7 cellular contexts compared by ENCODE assay signal in genomic region chr11:111765984-111766833, GRCh38. TPM values are rescaled to one million over a fixed set of nuclear protein-coding genes. Genes with fewer than 3 reads are reported as not detected.
DNase-seq lines count a peak whose midpoint lies in the region; ATAC-seq and TF ChIP-seq lines count a peak whose summit lies in the region.

Gene PPP2R1B, minus strand, starts transcription at chr11:111766389. Its CDS starts 28 bp downstream, at chr11:111766361.

- peak; percentile 49 for ATAC-seq in GM18499 (IDR thresholded peaks at IDR 0.05; ENCODE audit: insufficient read depth, unreplicated experiment)
- peak; percentile 75 for ATAC-seq in HG02870 (IDR thresholded peaks at IDR 0.05; ENCODE audit: unreplicated experiment)

- no peaks in the 10 kb centered on the region for H3K36me3 ChIP-seq in hepatocyte (replicated peaks; ENCODE audit: insufficient read depth, low read depth)

- DNase-seq in NCI-H146 treated with DMSO at 0.1 percent for 48 hours (lab: John Stamatoyannopoulos, UW; ENCODE audit: unreplicated experiment) (peak; percentile 76), T-helper 9 cell (peak; percentile 69), astrocyte of the cerebellum (ENCODE audit: low read depth) (peak; percentile 36), hepatocyte (ENCODE audit: low spot score) (peak; percentile 88), retina (peak; percentile 94)

- no peaks in the 10 kb centered on the region for H3K27me3 ChIP-seq in hepatocyte

- H3K9me3 ChIP-seq in hepatocyte (ENCODE audit: low read depth): no peaks in the 10 kb centered on the region

- H4K20me1 ChIP-seq in hepatocyte (ENCODE audit: insufficient read depth, poor library complexity, severe bottlenecking): no peaks in the 10 kb centered on the region

- H3K4me3 ChIP-seq in astrocyte of the cerebellum (ENCODE audit: low read depth, low read length) (peak within 1 kb of the TSS; percentile 78), hepatocyte (peak within 1 kb of the TSS; percentile 88)

- H3K4me1 ChIP-seq in hepatocyte (ENCODE audit: insufficient read depth): peaks cover 18% of the 10 kb centered on the region

- WGBS in hepatocyte (ENCODE audit: low lambda C conversion rate, missing lambda C conversion rate): under 1% methylated on average over 59 of the region's 61 CpGs

- in situ Hi-C loops in astrocyte of the cerebellum (cut with HindIII; ENCODE audit: low sequenced_read_pairs): no loop called here

- TF ChIP-seq CTCF in astrocyte of the cerebellum (IDR thresholded peaks at IDR 0.05; ENCODE audit: low read depth, low read length, missing control alignments) (no peak), hepatocyte (IDR thresholded peaks at IDR 0.05; ENCODE audit: poor library complexity) (no peak)

- peak within 1 kb of the TSS; percentile 86 for H3K4me2 ChIP-seq in hepatocyte

- no peaks in the 10 kb centered on the region for H3K9me2 ChIP-seq in hepatocyte (replicated peaks; ENCODE audit: insufficient read depth)

- peak within 1 kb of the TSS; percentile 96 for H3K27ac ChIP-seq in hepatocyte

- peak within 1 kb of the TSS; percentile 96 for H2AFZ ChIP-seq in hepatocyte

- peaks cover 48% of the 10 kb centered on the region for H3K79me2 ChIP-seq in hepatocyte

RNA-seq across cellular contexts. Expression of gene PPP2R1B, which starts in this region (rescaled TPM):
- total RNA-seq in hepatocyte: 41.0 and 43.5 TPM in 2 replicates
- polyA plus RNA-seq in hepatocyte: 22.7 and 25.3 TPM in 2 replicates

Comparison
In these comparisons a context has a peak if more than half of its experiments do, and no peak if none do; other contexts are left out.
1. Peak in every context shown above with its lines: DNase-seq, ATAC-seq, H3K4me3 ChIP-seq and H3K27ac ChIP-seq.
2. DNase-seq: peak in every context shown above with its lines; median percentile 94 in retina; 88 in hepatocyte; 76 in NCI-H146 treated with DMSO at 0.1 percent for 48 hours; 69 in T-helper 9 cell; 36 in astrocyte of the cerebellum.